In genomic region chr17:40121886-40122465, GRCh38 we compare ENCODE assay signal across 8 cellular contexts. TPM values are rescaled to one million over a fixed set of nuclear protein-coding genes. Genes with fewer than 3 reads are reported as not detected.
A peak's percentile ranks its signal among the peaks of the same experiment; 100 is the strongest.
DNase-seq lines count a peak whose midpoint lies in the region; ATAC-seq, FAIRE-seq and TF ChIP-seq lines count a peak whose summit lies in the region.

TSS of gene MSL1 (plus strand) at chr17:40121971. CDS start at chr17:40122613, 642 bp downstream.

- peaks cover 8% of the 10 kb centered on the region for H3K36me3 Mint-ChIP-seq in astrocyte (ENCODE audit: low read depth, unreplicated experiment)

- H3K27me3 ChIP-seq in H7 (ENCODE audit: control insufficient read depth, insufficient read depth, low read length) (no peaks in the 10 kb centered on the region), astrocyte (ENCODE audit: insufficient read depth, low read length) (no peaks in the 10 kb centered on the region), right cardiac atrium (ENCODE audit: control insufficient read depth, insufficient read depth) (no peaks in the 10 kb centered on the region)

- peaks cover 63% of the 10 kb centered on the region for H3K79me2 ChIP-seq in astrocyte (ENCODE audit: insufficient read depth, low read length)

- H3K4me1 ChIP-seq in astrocyte (ENCODE audit: insufficient read depth, low read length) (peaks cover 11% of the 10 kb centered on the region), right cardiac atrium (ENCODE audit: control insufficient read depth, insufficient read depth, low read length) (no peaks in the 10 kb centered on the region)

- peak within 1 kb of the TSS; percentile 50 for H2AFZ ChIP-seq in astrocyte (ENCODE audit: low read depth, low read length)

- H3K4me1 Mint-ChIP-seq in astrocyte (ENCODE audit: low read depth, unreplicated experiment), result peaks cover 11% of the 10 kb centered on the region

- H3K27ac Mint-ChIP-seq in astrocyte (ENCODE audit: unreplicated experiment), result peak within 1 kb of the TSS; percentile 93

- H3K27ac ChIP-seq in astrocyte (ENCODE audit: low read depth, low read length) (peak within 1 kb of the TSS; percentile 71), right cardiac atrium (ENCODE audit: low read length) (peak within 1 kb of the TSS; percentile 95)

- DNase-seq in D721Med (ENCODE audit: insufficient read length, low spot score) (peak; percentile 89), H7 (peak; percentile 99), NCI-H1105 treated with DMSO at 0.1 percent for 48 hours (lab: John Stamatoyannopoulos, UW) (peak; percentile 54), T-helper 22 cell (ENCODE audit: low read depth) (peak; percentile 78), astrocyte (ENCODE audit: low read depth) (no peak), right cardiac atrium (peak; percentile 89 to 97 (median 96)), pulmonary artery endothelial cell (ENCODE audit: low read depth, low spot score) (no peak), ureter (ENCODE audit: low spot score) (peak; percentile 92)

- FAIRE-seq in D721Med (lab: Jason Lieb, UNC), result no peak
- no peak for FAIRE-seq in astrocyte (lab: Jason Lieb, UNC)

- peaks cover 1% of the 10 kb centered on the region for H3K9me3 Mint-ChIP-seq in astrocyte (ENCODE audit: unreplicated experiment)

- H3K36me3 ChIP-seq in H7 (replicated peaks; ENCODE audit: control insufficient read depth, insufficient read depth, low read length), result peaks cover 3% of the 10 kb centered on the region
- peaks cover 7% of the 10 kb centered on the region for H3K36me3 ChIP-seq in astrocyte (ENCODE audit: insufficient read depth, low read length)

- H3K4me3 ChIP-seq in H7 (ENCODE audit: insufficient read depth, low read depth, low read length) (peak within 1 kb of the TSS; percentile 93), astrocyte (ENCODE audit: insufficient read depth, low read depth, low read length) (peak within 1 kb of the TSS; percentile 84), right cardiac atrium (ENCODE audit: low read length) (peak within 1 kb of the TSS; percentile 69)

- WGBS in right cardiac atrium, result under 1% methylated on average over 70 of the region's 71 CpGs

- H3K4me2 ChIP-seq in astrocyte (ENCODE audit: low read length), result peak within 1 kb of the TSS; percentile 93

- H3K9me3 ChIP-seq in astrocyte (ENCODE audit: insufficient read depth, low read depth, low read length) (no peaks in the 10 kb centered on the region), right cardiac atrium (ENCODE audit: control insufficient read depth, low read length) (no peaks in the 10 kb centered on the region)

- TF ChIP-seq CTCF in D721Med (IDR thresholded peaks at IDR 0.05; ENCODE audit: insufficient read depth, missing control alignments), result no peak
- no peak for TF ChIP-seq CTCF in astrocyte (IDR thresholded peaks at IDR 0.05; ENCODE audit: insufficient read depth, low read depth, low read length)

- H4K20me1 ChIP-seq in astrocyte (ENCODE audit: insufficient read depth, low read length), result peaks cover 36% of the 10 kb centered on the region

- peak within 1 kb of the TSS; percentile 89 for H3K9ac ChIP-seq in astrocyte (ENCODE audit: low read length)

- intact Hi-C loops in right cardiac atrium (cut with DNase I), result no loop called here

- peak; percentile 92 for ATAC-seq in right cardiac atrium

- no peaks in the 10 kb centered on the region for H3K27me3 Mint-ChIP-seq in astrocyte (ENCODE audit: low read depth, unreplicated experiment)

- H3K4me3 Mint-ChIP-seq in astrocyte (ENCODE audit: unreplicated experiment), result peak within 1 kb of the TSS; percentile 90

RNA-seq across cellular contexts. Expression of gene MSL1, which starts in this region (rescaled TPM):
- total RNA-seq in H7 (2014; rRNA removed; shearing (Covaris generic)), result 44.2 and 70.0 TPM in 2 replicates
- total RNA-seq in astrocyte (81.9 and 83.3 TPM in 2 replicates), right cardiac atrium (10 to 100 TPM; 53.6 to 57.3 (median 55.2) TPM), pulmonary artery endothelial cell (29.9 and 43.4 TPM in 2 replicates), ureter (91.3 TPM)
- polyA plus RNA-seq in right cardiac atrium, result 44.8 TPM

Comparison
In these comparisons a context has a peak if more than half of its experiments do, and no peak if none do; other contexts are left out.
1. DNase-seq: peak in D721Med (single experiment), H7 (single experiment), NCI-H1105 treated with DMSO at 0.1 percent for 48 hours (single experiment), T-helper 22 cell (single experiment), right cardiac atrium (3 of 3) and ureter (single experiment); none in astrocyte (single experiment) and pulmonary artery endothelial cell (single experiment).
2. Peak in every context shown above with its lines, with median percentiles within 50 percentile points of each other: H3K4me3 ChIP-seq.